Comparison of ENCODE assay signal across 27 cellular contexts in genomic region chr7:1325246-1325645, GRCh38.
"Had no signal": no experiment of that assay in that cellular context is flagged by ENCODE, and none has a peak within 500 bp of the region (broad histone marks: within the 10 kb centered on the region; RNA-seq: fewer than 3 reads in every experiment).

No MANE protein-coding gene starts in this region.

- H3K9me3 ChIP-seq: adrenal gland, Peyer's patch had no signal

- H3K36me3 ChIP-seq: adrenal gland, Peyer's patch had no signal

- H3K4me3 ChIP-seq: adrenal gland, K562, Peyer's patch had no signal

- DNase-seq: activated CD4-positive, alpha-beta memory T cell treated with anti-CD3 and anti-CD28 coated beads, Interleukin-2, amount 10 ng/mL, durations not matched to agents 7 days and 5 days; activated CD4-positive, alpha-beta T cell treated with anti-CD3 and anti-CD28 coated beads for 36 hours; activated CD4-positive, alpha-beta T cell treated with anti-CD3 and anti-CD28 coated beads, Interleukin-2, amount 50 U/mL, for 1 hour; activated gamma-delta T cell treated with Interleukin-2 at 50 U/mL for 16 hours; activated naive CD4-positive, alpha-beta T cell treated with anti-CD3 and anti-CD28 coated beads, Interleukin-2, amount 10 ng/mL, durations not matched to agents 7 days and 5 days; activated naive CD8-positive, alpha-beta T cell treated with anti-CD3 and anti-CD28 coated beads, Interleukin-2, amount 10 ng/mL, durations not matched to agents 7 days and 5 days; activated T-cell treated with anti-CD3 and anti-CD28 coated beads for 4 hours; activated T-cell treated with anti-CD3 and anti-CD28 coated beads, Interleukin-2, amount 50 U/mL, for 72 hours; adrenal gland; anterior cingulate cortex; caudate nucleus; Karpas-422; NCI-H1105 treated with DMSO at 0.1 percent for 48 hours; NCI-H1436 treated with DMSO at 0.1 percent for 48 hours; NCI-H187; NCI-H2081; NCI-H510A treated with DMSO at 0.1 percent for 48 hours; NCI-H69; NK-92 treated with Interleukin-12 subunit alpha and Interleukin-12 subunit beta, amount 100 ng/mL, for 24 hours; SHP77 treated with DMSO at 0.1 percent for 48 hours; T-helper 2 cell; T1000 had no signal

- H3K4me1 ChIP-seq: adrenal gland, Peyer's patch had no signal

- ATAC-seq: activated CD4-positive, alpha-beta T cell treated with anti-CD3 and anti-CD28 coated beads for 36 hours; activated T-cell treated with anti-CD3 and anti-CD28 coated beads, Interleukin-2, amount 50 U/mL, for 72 hours; K562; T-cell had no signal

- H3K27me3 ChIP-seq: Peyer's patch had no signal

- H3K27ac ChIP-seq: adrenal gland, Peyer's patch, RWPE1, VCaP had no signal
